In genomic region chr3:127017229-127017628, GRCh38 we compare ENCODE assay signal across 5 cellular contexts.
"Had no signal": no experiment of that assay in that cellular context is flagged by ENCODE, and none has a peak within 500 bp of the region (broad histone marks: within the 10 kb centered on the region; RNA-seq: fewer than 3 reads in every experiment).

No MANE protein-coding gene starts in this region.

- H3K27ac Mint-ChIP-seq: GM23338, H9 had no signal

- ATAC-seq: GM23338 had no signal

- DNase-seq: H9, HCEC 1CT, IMR-90 had no signal

- FAIRE-seq: HTR-8/SVneo had no signal

- H3K4me3 ChIP-seq: GM23338 had no signal

- H2AFZ ChIP-seq: GM23338 had no signal

- H3K4me3 Mint-ChIP-seq: GM23338, H9 had no signal

- H3K4me1 Mint-ChIP-seq: GM23338, H9 had no signal

- H3K9me3 Mint-ChIP-seq: GM23338, H9 had no signal

- H3K4me2 ChIP-seq: GM23338 had no signal
